ENCODE assay signal across 12 cellular contexts in the genomic region with DNA sequence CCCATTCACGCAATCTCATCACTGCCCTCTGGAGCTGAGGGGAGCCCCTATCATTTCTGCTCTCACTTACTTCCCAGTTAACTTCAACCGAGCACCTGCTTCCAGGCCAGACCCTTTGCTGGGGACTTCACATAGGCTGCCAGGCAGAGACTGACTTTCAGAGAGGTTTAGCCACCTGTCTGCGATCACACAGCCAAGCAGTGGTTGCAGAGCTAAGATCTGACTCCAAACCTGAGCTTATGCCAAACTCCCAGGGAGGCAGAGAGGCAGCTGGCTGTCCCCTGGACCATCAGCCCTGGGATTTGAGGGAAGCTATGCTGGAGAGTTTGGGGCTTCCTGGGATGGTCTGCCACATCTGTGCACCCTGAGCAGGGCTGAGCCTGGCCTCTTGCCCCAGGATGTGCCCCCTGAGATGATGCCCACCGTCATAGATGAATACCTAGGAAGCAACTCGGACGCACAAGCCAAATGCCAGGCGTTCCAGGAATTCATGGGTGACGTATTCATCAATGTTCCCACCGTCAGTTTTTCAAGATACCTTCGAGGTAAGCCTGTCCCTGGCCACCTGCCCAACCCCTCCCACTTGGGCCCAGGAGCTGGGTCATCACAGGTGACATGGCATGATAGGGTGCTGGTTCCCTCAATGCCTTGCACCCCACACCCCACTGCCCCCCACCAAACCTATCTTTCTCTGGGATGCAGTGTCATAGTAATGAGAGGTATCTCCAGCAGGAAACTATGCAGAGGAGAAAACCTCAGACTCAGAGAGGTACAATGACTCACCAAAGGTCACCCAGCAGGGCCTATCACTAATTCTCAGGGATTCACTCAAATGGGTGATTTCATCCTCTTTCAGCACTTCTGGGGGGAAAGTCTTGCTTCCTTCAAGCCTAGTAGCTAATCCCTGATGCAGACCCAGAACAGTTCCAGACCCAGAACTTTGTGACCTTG. TPM values are rescaled to one million over a fixed set of nuclear protein-coding genes. Genes with fewer than 3 reads are reported as not detected.
DNase-seq lines count a peak whose midpoint lies in the region; ATAC-seq, FAIRE-seq and TF ChIP-seq lines count a peak whose summit lies in the region.
"Had no signal": no experiment of that assay in that cellular context is flagged by ENCODE, and none has a peak within 500 bp of the region (broad histone marks: within the 10 kb centered on the region; RNA-seq: fewer than 3 reads in every experiment).

No MANE protein-coding gene starts in this region.

- no peak overlapping the region for H2AFZ ChIP-seq in astrocyte (ENCODE audit: low read depth, low read length)

- H3K4me3 ChIP-seq in breast epithelium, result no peak overlapping the region
- no peak overlapping the region for H3K4me3 ChIP-seq in astrocyte (ENCODE audit: insufficient read depth, low read depth, low read length)
- H3K4me3 ChIP-seq: right atrium auricular region had no signal

- no peak for TF ChIP-seq CTCF in MCF 10A (IDR thresholded peaks at IDR 0.05; ENCODE audit: unreplicated experiment)
- no peak for TF ChIP-seq CTCF in breast epithelium (IDR thresholded peaks at IDR 0.05)
- TF ChIP-seq CTCF in astrocyte (IDR thresholded peaks at IDR 0.05; ENCODE audit: insufficient read depth, low read depth, low read length), result no peak

- no peaks in the 10 kb centered on the region for H4K20me1 ChIP-seq in astrocyte (ENCODE audit: insufficient read depth, low read length)

- H3K36me3 Mint-ChIP-seq in MCF 10A (ENCODE audit: insufficient read depth, unreplicated experiment) (no peaks in the 10 kb centered on the region), astrocyte (ENCODE audit: low read depth, unreplicated experiment) (no peaks in the 10 kb centered on the region)

- no peaks in the 10 kb centered on the region for H3K36me3 ChIP-seq in breast epithelium
- H3K36me3 ChIP-seq in astrocyte (ENCODE audit: insufficient read depth, low read length), result no peaks in the 10 kb centered on the region
- H3K36me3 ChIP-seq: right atrium auricular region had no signal

- BruUV-seq in MCF 10A (replicated peaks; lab: Mats Ljungman, UMichigan), result no TSS peak

- TF ChIP-seq POLR2A in breast epithelium (IDR thresholded peaks at IDR 0.05), result no peak

- no peaks in the 10 kb centered on the region for H3K4me1 ChIP-seq in breast epithelium
- H3K4me1 ChIP-seq in astrocyte (ENCODE audit: insufficient read depth, low read length), result peaks cover 12% of the 10 kb centered on the region
- H3K4me1 ChIP-seq: right atrium auricular region had no signal

- CTCF ChIA-PET in MCF 10A (lab: Yijun Ruan, JAX), result interaction anchor here (0.6 to 1.9 kb wide), 8 partner anchors 10 to 228 kb away, joined by 3 to 12 read pairs (median 3); partner anchors contain the start of genes CES3 and ELMO3

- no peak overlapping the region for H3K9ac ChIP-seq in astrocyte (ENCODE audit: low read length)

- peak overlapping the region; percentile 54 for H3K4me2 ChIP-seq in astrocyte (ENCODE audit: low read length)

- no peak for FAIRE-seq in astrocyte (lab: Jason Lieb, UNC)

- H3K27me3 ChIP-seq in breast epithelium (no peaks in the 10 kb centered on the region), astrocyte (ENCODE audit: insufficient read depth, low read length) (peaks cover 5% of the 10 kb centered on the region)
- H3K27me3 ChIP-seq: right atrium auricular region had no signal

- DNase-seq in MCF 10A (ENCODE audit: unreplicated experiment) (peak; percentile 30), breast epithelium (ENCODE audit: low spot score in 2 of 2) (no peak), astrocyte (ENCODE audit: low read depth) (peak; percentile 59), putamen (ENCODE audit: low spot score) (no peak), NCI-H524 (lab: John Stamatoyannopoulos, UW) (no peak)
- no peak for DNase-seq in stimulated activated naive CD8-positive, alpha-beta T cell treated with anti-CD3 and anti-CD28 coated beads, Interleukin-15, amount 100 ng/mL, for 72 hours
- DNase-seq: activated T-cell treated with anti-CD3 and anti-CD28 coated beads for 4 hours, DND-41, SHP77 treated with DMSO at 0.1 percent for 48 hours, substantia nigra had no signal

- H3K9me3 ChIP-seq in breast epithelium (no peaks in the 10 kb centered on the region), astrocyte (ENCODE audit: insufficient read depth, low read depth, low read length) (no peaks in the 10 kb centered on the region)
- H3K9me3 ChIP-seq: right atrium auricular region had no signal

- H3K9me3 Mint-ChIP-seq in MCF 10A (ENCODE audit: unreplicated experiment) (no peaks in the 10 kb centered on the region), astrocyte (ENCODE audit: unreplicated experiment) (no peaks in the 10 kb centered on the region)
- no peaks in the 10 kb centered on the region for H3K9me3 Mint-ChIP-seq in stimulated activated naive CD8-positive, alpha-beta T cell treated with anti-CD3 and anti-CD28 coated beads, Interleukin-15, amount 100 ng/mL, for 72 hours

- H3K4me1 Mint-ChIP-seq in MCF 10A (ENCODE audit: insufficient read depth, unreplicated experiment), result no peaks in the 10 kb centered on the region
- peaks cover 6% of the 10 kb centered on the region for H3K4me1 Mint-ChIP-seq in astrocyte (ENCODE audit: low read depth, unreplicated experiment)
- H3K4me1 Mint-ChIP-seq in stimulated activated naive CD8-positive, alpha-beta T cell treated with anti-CD3 and anti-CD28 coated beads, Interleukin-15, amount 100 ng/mL, for 72 hours, result peaks cover 25% of the 10 kb centered on the region

- intact Hi-C loops in MCF 10A (cut with micrococcal nuclease) (no loop called here), breast epithelium (cut with DNase I; ENCODE audit: low total_unique reads) (no loop called here)

- POLR2A ChIA-PET in MCF 10A (lab: Yijun Ruan, JAX), result interaction anchor here (1.6 kb wide), 1 partner anchor 10 kb away, joined by 3 read pairs; the partner anchor contains the start of gene CES3

- H3K4me3 Mint-ChIP-seq in MCF 10A (ENCODE audit: unreplicated experiment) (no peak overlapping the region), astrocyte (ENCODE audit: unreplicated experiment) (no peak overlapping the region)
- H3K4me3 Mint-ChIP-seq in stimulated activated naive CD8-positive, alpha-beta T cell treated with anti-CD3 and anti-CD28 coated beads, Interleukin-15, amount 100 ng/mL, for 72 hours, result no peak overlapping the region

- H3K27ac ChIP-seq in breast epithelium, result no peak overlapping the region
- H3K27ac ChIP-seq in astrocyte (ENCODE audit: low read depth, low read length), result no peak overlapping the region
- H3K27ac ChIP-seq: epithelial cell of prostate, right atrium auricular region had no signal

- peak; percentile 58 for ATAC-seq in stimulated activated naive CD8-positive, alpha-beta T cell treated with anti-CD3 and anti-CD28 coated beads, Interleukin-15, amount 100 ng/mL, for 72 hours

- H3K27me3 Mint-ChIP-seq in MCF 10A (ENCODE audit: insufficient read depth, unreplicated experiment) (no peaks in the 10 kb centered on the region), astrocyte (ENCODE audit: low read depth, unreplicated experiment) (peaks cover 18% of the 10 kb centered on the region)
- peaks cover 11% of the 10 kb centered on the region for H3K27me3 Mint-ChIP-seq in stimulated activated naive CD8-positive, alpha-beta T cell treated with anti-CD3 and anti-CD28 coated beads, Interleukin-15, amount 100 ng/mL, for 72 hours

- H3K79me2 ChIP-seq in astrocyte (ENCODE audit: insufficient read depth, low read length), result no peaks in the 10 kb centered on the region

- H3K27ac Mint-ChIP-seq in MCF 10A (ENCODE audit: low read depth, unreplicated experiment) (no peak overlapping the region), astrocyte (ENCODE audit: unreplicated experiment) (no peak overlapping the region)
- H3K27ac Mint-ChIP-seq in stimulated activated naive CD8-positive, alpha-beta T cell treated with anti-CD3 and anti-CD28 coated beads, Interleukin-15, amount 100 ng/mL, for 72 hours, result no peak overlapping the region

RNA-seq across cellular contexts. Expression of gene CES3, which starts 10.0 kb away (rescaled TPM):
- total RNA-seq in MCF 10A (2022), result 0.52 and 0.65 TPM in 2 replicates
- total RNA-seq in breast epithelium, result 1 to 10 TPM in 2 of 3 donors, under 1 TPM in 1; 0.29 to 5.9 (median 2.1) TPM
- total RNA-seq in astrocyte, result 0.77 and 1.5 TPM in 2 replicates

RNA-seq across cellular contexts. Expression of gene CES4A, which starts 17.3 kb away (rescaled TPM):
- total RNA-seq in MCF 10A (2022) (5.1 and 6.6 TPM in 2 replicates), breast epithelium (10 to 100 TPM in 2 of 3 donors, 1 to 10 TPM in 1; 9.0 to 19.6 (median 11.1) TPM), astrocyte (1.2 TPM in 2 replicates)

RNA-seq across cellular contexts. Expression of gene CES2, which starts 35.7 kb away (rescaled TPM):
- 65.7 and 68.7 TPM in 2 replicates for total RNA-seq in MCF 10A (2022)
- total RNA-seq in breast epithelium, result 10 to 100 TPM; 25.9 to 33.1 (median 31.9) TPM
- total RNA-seq in astrocyte, result 22.9 and 28.8 TPM in 2 replicates

RNA-seq across cellular contexts. Expression of gene CIAO2B, which starts 36.8 kb away (rescaled TPM):
- total RNA-seq in MCF 10A (2022) (133 and 159 TPM in 2 replicates), breast epithelium (10 to 100 TPM; 45.7 to 77.3 (median 65.4) TPM), astrocyte (69.5 and 75.6 TPM in 2 replicates)

RNA-seq across cellular contexts. Expression of gene RRAD, which starts 45.7 kb away (rescaled TPM):
- total RNA-seq in MCF 10A (2022), result 0.29 TPM in 1 of 2 replicates, not detected in the other
- total RNA-seq in breast epithelium, result 10 to 100 TPM in 1 of 3 donors, 1 to 10 TPM in 2; 7.7 to 11.1 (median 8.0) TPM
- 10.2 and 12.1 TPM in 2 replicates for total RNA-seq in astrocyte

Comparison
In these comparisons a context has a peak if more than half of its experiments do, and no peak if none do; other contexts are left out.
1. DNase-seq: peak in MCF 10A (single experiment) and astrocyte (single experiment); none in breast epithelium (0 of 2), stimulated activated naive CD8-positive, alpha-beta T cell treated with anti-CD3 and anti-CD28 coated beads, Interleukin-15, amount 100 ng/mL, for 72 hours (0 of 2), putamen (single experiment) and NCI-H524 (0 of 2).